In genomic region chr19:48965033-48965805, GRCh38 we compare ENCODE assay signal across 1 cellular context.
TF ChIP-seq lines count a peak whose summit lies in the region.

Gene FTL (plus strand): TSS chr19:48965309. CDS start chr19:48965508, 199 bp downstream.

TF ChIP-seq in HepG2, 621 proteins besides CTCF, POLR2A, EP300 and RAD21 (continued from another document and continues in another):
- TF ChIP-seq ZNF142 (CRISPR knock-in tag; IDR thresholded peaks at IDR 0.05) (peak; percentile 58; the same call in 1 of the 2 replicates), ZNF646 (CRISPR knock-in tag; IDR thresholded peaks at IDR 0.05) (no peak), PLRG1 (conservative IDR thresholded peaks at IDR 0.05) (no peak), MED8 (CRISPR knock-in tag; IDR thresholded peaks at IDR 0.05; ENCODE audit: insufficient replicate concordance) (peak; percentile 92), HNF1B (CRISPR knock-in tag; IDR thresholded peaks at IDR 0.05) (peak; percentile 85), ZIK1 (CRISPR knock-in tag; IDR thresholded peaks at IDR 0.05; ENCODE audit: borderline replicate concordance, low read depth) (peak; percentile 87), CERS6 (CRISPR knock-in tag; IDR thresholded peaks at IDR 0.05) (no peak), ZNF557 (CRISPR knock-in tag; IDR thresholded peaks at IDR 0.05) (peak; percentile 97), CREB1 (IDR thresholded peaks at IDR 0.05) (peak; percentile 40; the same call in 1 of the 2 replicates), CREB1 (CRISPR knock-in tag; IDR thresholded peaks at IDR 0.05) (no peak), LBX2 (CRISPR knock-in tag; IDR thresholded peaks at IDR 0.05; ENCODE audit: borderline replicate concordance) (no peak), SRSF1 (optimal IDR thresholded peaks at IDR 0.05; ENCODE audit: low read depth, low read length) (peak; percentile 85), ONECUT2 (CRISPR knock-in tag; IDR thresholded peaks at IDR 0.05) (peak; percentile 55; the same call in 1 of the 2 replicates), PRPF4 (IDR thresholded peaks at IDR 0.05; ENCODE audit: low read depth, low read length, poor library complexity, severe bottlenecking) (no peak), DNMT1 (CRISPR knock-in tag; IDR thresholded peaks at IDR 0.05) (no peak), ZNF615 (CRISPR knock-in tag; IDR thresholded peaks at IDR 0.05; ENCODE audit: borderline replicate concordance) (peak; percentile 31), FUBP1 (CRISPR knock-in tag; IDR thresholded peaks at IDR 0.05; ENCODE audit: borderline replicate concordance) (no peak), STAG1 (CRISPR knock-in tag; IDR thresholded peaks at IDR 0.05) (peak; percentile 38), PCBP2 (optimal IDR thresholded peaks at IDR 0.05; ENCODE audit: low read depth, low read length, poor library complexity, severe bottlenecking) (no peak), NR2F6 (IDR thresholded peaks at IDR 0.05) (no peak), NR2F6 (CRISPR knock-in tag; IDR thresholded peaks at IDR 0.05) (peak; percentile 55; the same call in 1 of the 2 replicates), ZSCAN31 (CRISPR knock-in tag; IDR thresholded peaks at IDR 0.05; ENCODE audit: low read depth) (peak; percentile 62; the same call in 1 of the 2 replicates), ZNF562 (CRISPR knock-in tag; IDR thresholded peaks at IDR 0.05; ENCODE audit: borderline replicate concordance) (no peak), HMGA1 (CRISPR knock-in tag; conservative IDR thresholded peaks at IDR 0.05) (no peak), HIVEP1 (CRISPR knock-in tag; IDR thresholded peaks at IDR 0.05) (no peak)
- TF ChIP-seq, protein P1, sequence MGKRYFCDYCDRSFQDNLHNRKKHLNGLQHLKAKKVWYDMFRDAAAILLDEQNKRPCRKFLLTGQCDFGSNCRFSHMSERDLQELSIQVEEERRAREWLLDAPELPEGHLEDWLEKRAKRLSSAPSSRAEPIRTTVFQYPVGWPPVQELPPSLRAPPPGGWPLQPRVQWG (CRISPR knock-in tag; IDR thresholded peaks at IDR 0.05; ENCODE audit: borderline replicate concordance, low read depth), result no peak
- TF ChIP-seq, protein P2, sequence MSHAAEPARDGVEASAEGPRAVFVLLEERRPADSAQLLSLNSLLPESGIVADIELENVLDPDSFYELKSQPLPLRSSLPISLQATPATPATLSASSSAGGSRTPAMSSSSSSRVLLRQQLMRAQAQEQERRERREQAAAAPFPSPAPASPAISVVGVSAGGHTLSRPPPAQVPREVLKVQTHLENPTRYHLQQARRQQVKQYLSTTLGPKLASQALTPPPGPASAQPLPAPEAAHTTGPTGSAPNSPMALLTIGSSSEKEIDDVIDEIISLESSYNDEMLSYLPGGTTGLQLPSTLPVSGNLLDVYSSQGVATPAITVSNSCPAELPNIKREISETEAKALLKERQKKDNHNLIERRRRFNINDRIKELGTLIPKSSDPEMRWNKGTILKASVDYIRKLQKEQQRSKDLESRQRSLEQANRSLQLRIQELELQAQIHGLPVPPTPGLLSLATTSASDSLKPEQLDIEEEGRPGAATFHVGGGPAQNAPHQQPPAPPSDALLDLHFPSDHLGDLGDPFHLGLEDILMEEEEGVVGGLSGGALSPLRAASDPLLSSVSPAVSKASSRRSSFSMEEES (CRISPR knock-in tag; IDR thresholded peaks at IDR 0.05), result peak; percentile 97
- TF ChIP-seq, protein P3, sequence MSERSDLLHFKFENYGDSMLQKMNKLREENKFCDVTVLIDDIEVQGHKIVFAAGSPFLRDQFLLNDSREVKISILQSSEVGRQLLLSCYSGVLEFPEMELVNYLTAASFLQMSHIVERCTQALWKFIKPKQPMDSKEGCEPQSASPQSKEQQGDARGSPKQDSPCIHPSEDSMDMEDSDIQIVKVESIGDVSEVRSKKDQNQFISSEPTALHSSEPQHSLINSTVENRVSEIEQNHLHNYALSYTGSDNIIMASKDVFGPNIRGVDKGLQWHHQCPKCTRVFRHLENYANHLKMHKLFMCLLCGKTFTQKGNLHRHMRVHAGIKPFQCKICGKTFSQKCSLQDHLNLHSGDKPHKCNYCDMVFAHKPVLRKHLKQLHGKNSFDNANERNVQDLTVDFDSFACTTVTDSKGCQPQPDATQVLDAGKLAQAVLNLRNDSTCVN (CRISPR knock-in tag; IDR thresholded peaks at IDR 0.05; ENCODE audit: borderline replicate concordance), result peak; percentile 75; the same call in 1 of the 2 replicates
